In genomic region chr17:61595418-61595817, GRCh38 we compare ENCODE assay signal across 23 cellular contexts. TPM values are rescaled to one million over a fixed set of nuclear protein-coding genes. Genes with fewer than 3 reads are reported as not detected.
DNase-seq lines count a peak whose midpoint lies in the region; ATAC-seq, FAIRE-seq and TF ChIP-seq lines count a peak whose summit lies in the region.
"Had no signal": no experiment of that assay in that cellular context is flagged by ENCODE, and none has a peak within 500 bp of the region (broad histone marks: within the 10 kb centered on the region; RNA-seq: fewer than 3 reads in every experiment).

No MANE protein-coding gene starts in this region.

- H3K36me3 ChIP-seq in adipocyte (ENCODE audit: control insufficient read depth, insufficient read depth, low read length, severe bottlenecking) (no peaks in the 10 kb centered on the region), right lobe of liver (no peaks in the 10 kb centered on the region)
- H3K36me3 ChIP-seq: BE2C; BLaER1 treated with 17β-estradiol and CSF1 and Interleukin-3, amounts not matched to agents 10 nM and 100 nM had no signal

- no peak for DNase-seq in A549 (ENCODE audit: low read depth in 1 of 2, low spot score in 1 of 2)
- no peak for DNase-seq in adipocyte (ENCODE audit: low read depth)
- DNase-seq in right lobe of liver, result no peak
- DNase-seq in GM12891 (ENCODE audit: insufficient read length, low spot score), result no peak
- DNase-seq in NCI-H2107 treated with DMSO at 0.1 percent for 48 hours (lab: John Stamatoyannopoulos, UW; ENCODE audit: unreplicated experiment), result no peak
- no peak for DNase-seq in islet precursor cell
- DNase-seq: 8988T; BE2C; Calu3; CD4-positive, alpha-beta T cell; COR-L47; DMS53; DMS79 treated with DMSO at 0.1 percent for 48 hours; GF-D8; H9 had no signal

- H3K9ac ChIP-seq in adipocyte (ENCODE audit: low read length), result no peak overlapping the region
- H3K9ac ChIP-seq: BLaER1 treated with 17β-estradiol and CSF1 and Interleukin-3, amounts not matched to agents 10 nM and 100 nM had no signal

- TF ChIP-seq CTCF in A549 (IDR thresholded peaks at IDR 0.05) (no peak), right lobe of liver (IDR thresholded peaks at IDR 0.05) (no peak)

- H3K4me3 ChIP-seq in A549, result no peak overlapping the region
- peak overlapping the region; percentile 23 for H3K4me3 ChIP-seq in adipocyte (ENCODE audit: low read length)
- no peak overlapping the region for H3K4me3 ChIP-seq in right lobe of liver
- H3K4me3 ChIP-seq: BLaER1 treated with 17β-estradiol and CSF1 and Interleukin-3, amounts not matched to agents 10 nM and 100 nM; GM23338 had no signal

- H3K4me2 ChIP-seq in A549, result no peak overlapping the region
- H3K4me2 ChIP-seq: BLaER1 treated with 17β-estradiol and CSF1 and Interleukin-3, amounts not matched to agents 10 nM and 100 nM; GM23338 had no signal

- H3K27me3 ChIP-seq in adipocyte (replicated peaks; ENCODE audit: control insufficient read depth, insufficient read depth, low read length), result peaks cover 84% of the 10 kb centered on the region
- H3K27me3 ChIP-seq in right lobe of liver, result no peaks in the 10 kb centered on the region
- H3K27me3 ChIP-seq: BE2C; BLaER1 treated with 17β-estradiol and CSF1 and Interleukin-3, amounts not matched to agents 10 nM and 100 nM had no signal

- WGBS in A549 (ENCODE audit: missing lambda C conversion rate), result 18% methylated on average over 3 of the region's 3 CpGs
- 19% methylated on average over 3 of the region's 3 CpGs for WGBS in right lobe of liver (ENCODE audit: insufficient coverage, low coverage, low lambda C conversion rate, missing lambda C conversion rate)

- POLR2A ChIA-PET in A549 (lab: Yijun Ruan, JAX), result interaction anchor here (0.6 to 0.7 kb wide), 2 partner anchors 27 to 241 kb away, joined by 6 to 7 read pairs; no protein-coding TSS in a partner anchor

- H3K9me3 ChIP-seq in A549, result no peaks in the 10 kb centered on the region
- H3K9me3 ChIP-seq in adipocyte (ENCODE audit: control insufficient read depth, low read length), result no peaks in the 10 kb centered on the region
- no peaks in the 10 kb centered on the region for H3K9me3 ChIP-seq in right lobe of liver
- H3K9me3 ChIP-seq: BE2C had no signal

- TF ChIP-seq POLR2A in A549 (IDR thresholded peaks at IDR 0.05; ENCODE audit: low read length) (no peak), right lobe of liver (IDR thresholded peaks at IDR 0.05) (no peak), GM12891 (IDR thresholded peaks at IDR 0.05; ENCODE audit: low read depth, low read length) (no peak)

- TF ChIP-seq EP300 in A549 (IDR thresholded peaks at IDR 0.05), result no peak

- CTCF ChIA-PET in A549 (lab: Yijun Ruan, JAX), result interaction anchor here (0.9 to 2.4 kb wide), 3 partner anchors 12 to 183 kb away, joined by 3 to 11 read pairs (median 4); no protein-coding TSS in a partner anchor

- H3K4me1 ChIP-seq in A549 (no peaks in the 10 kb centered on the region), adipocyte (ENCODE audit: control insufficient read depth, insufficient read depth, low read length) (peaks cover 11% of the 10 kb centered on the region), right lobe of liver (peaks cover 0 to 5% (median 0%) of the 10 kb centered on the region in 4 donors)
- H3K4me1 ChIP-seq: BE2C had no signal

- intact Hi-C loops in right lobe of liver (cut with DNase I), result no loop called here

- FAIRE-seq in A549 (lab: Jason Lieb, UNC), result peak; percentile 43
- FAIRE-seq in GM12891 (lab: Jason Lieb, UNC), result no peak
- FAIRE-seq: GM19239 had no signal

- TF ChIP-seq RAD21 in A549 (conservative IDR thresholded peaks at IDR 0.05 in 1 of 2, IDR thresholded peaks at IDR 0.05 in 1 of 2), result no peak

- H3K27ac ChIP-seq in A549 (no peak overlapping the region), right lobe of liver (no peak overlapping the region)
- H3K27ac ChIP-seq: BLaER1 treated with 17β-estradiol and CSF1 and Interleukin-3, amounts not matched to agents 10 nM and 100 nM had no signal

- no peak for ATAC-seq in A549
- peak; percentile 58 to 84 (median 70) for ATAC-seq in right lobe of liver
- ATAC-seq: GM23338, HCT116 had no signal

TF ChIP-seq in A549, 52 proteins besides CTCF, POLR2A, EP300 and RAD21:
- TF ChIP-seq ZNF302 (CRISPR knock-in tag; IDR thresholded peaks at IDR 0.05) (no peak), JUN (IDR thresholded peaks at IDR 0.05) (no peak), NR3C1 (IDR thresholded peaks at IDR 0.05) (no peak), MAFK (IDR thresholded peaks at IDR 0.05; ENCODE audit: partially characterized antibody) (no peak), POLR2AphosphoS2 (conservative IDR thresholded peaks at IDR 0.05; ENCODE audit: low read length) (no peak), CBX8 (IDR thresholded peaks at IDR 0.05) (no peak), HMGXB4 (CRISPR knock-in tag; IDR thresholded peaks at IDR 0.05; ENCODE audit: borderline replicate concordance) (no peak), SMC3 (IDR thresholded peaks at IDR 0.05) (no peak), EHMT2 (IDR thresholded peaks at IDR 0.05; ENCODE audit: low read depth) (no peak)

TF ChIP-seq in GM12891, 5 proteins besides CTCF, POLR2A, EP300 and RAD21:
- no peak for TF ChIP-seq PAX5 (IDR thresholded peaks at IDR 0.05; ENCODE audit: insufficient read depth, low read length, severe bottlenecking)
- no peak for TF ChIP-seq TAF1 (IDR thresholded peaks at IDR 0.05; ENCODE audit: low read depth, low read length)
- no peak for TF ChIP-seq POU2F2 (IDR thresholded peaks at IDR 0.05; ENCODE audit: low read depth, low read length)
- no peak for TF ChIP-seq SPI1 (IDR thresholded peaks at IDR 0.05; ENCODE audit: low read depth, low read length)

RNA-seq across cellular contexts. Expression of gene NACA2, which starts 4.4 kb away (rescaled TPM):
- polyA plus RNA-seq in A549 (2011; rRNA removed), result 0.34 and 0.86 TPM in 2 replicates
- polyA plus RNA-seq in A549 (2012; cell fraction: cytosol; rRNA removed), result not detected in 2 replicates
- not detected in 2 replicates for polyA plus RNA-seq in A549 (2012; cell fraction: nucleus; rRNA removed)
- 0.39 to 0.70 TPM (median 0.40 TPM) in 3 replicates for polyA plus RNA-seq in A549 (2017; fragmentation: RNase III; extraction: RNeasy Plus Mini Kit Qiagen cat#74134 plus additional on column Dnase treatment)
- polyA minus RNA-seq in A549 (2011; rRNA and poly(A)+ RNA removed), result not detected in 2 replicates
- total RNA-seq in right lobe of liver, result not detected
- 0.81 TPM for polyA plus RNA-seq in GM12891 (2012; ENCODE audit: low read depth, missing spikeins)
- total RNA-seq: A673; Calu3; CD4-positive, alpha-beta T cell; Daoy; GM23338; H4; H9 had no signal
- polyA plus RNA-seq: CD14-positive monocyte had no signal

Comparison
In these comparisons a context has a peak if more than half of its experiments do, and no peak if none do; other contexts are left out.
1. ATAC-seq: peak in right lobe of liver (4 of 4); none in A549 (0 of 2).